ENCODE assay signal across 21 cellular contexts in genomic region chr2:19800796-19801195, GRCh38.
DNase-seq lines count a peak whose midpoint lies in the region; ATAC-seq and TF ChIP-seq lines count a peak whose summit lies in the region.
"Had no signal": no experiment of that assay in that cellular context is flagged by ENCODE, and none has a peak within 500 bp of the region (broad histone marks: within the 10 kb centered on the region; RNA-seq: fewer than 3 reads in every experiment).

No MANE protein-coding gene starts in this region.

- intact Hi-C loops in Calu3 (cut with micrococcal nuclease; ENCODE audit: unreplicated experiment): loop anchor here (5.0 kb wide), 1 partner anchor 263 kb away; no protein-coding TSS in a partner anchor
- intact Hi-C loops in sciatic nerve (cut with DNase I): no loop called here

- H3K9ac ChIP-seq in skeletal muscle satellite cell (ENCODE audit: low read depth, low read length): no peak overlapping the region

- peaks cover 2% of the 10 kb centered on the region for H3K27me3 Mint-ChIP-seq in Calu3 (ENCODE audit: unreplicated experiment)

- CTCF ChIA-PET in Calu3 (lab: Charles Lee): interaction anchor here (0.6 kb wide), 1 partner anchor 12 kb away, joined by 3 read pairs; no protein-coding TSS in a partner anchor

- ATAC-seq in sciatic nerve: no peak
- ATAC-seq: stimulated activated naive CD8-positive, alpha-beta T cell treated with anti-CD3 and anti-CD28 coated beads, Interleukin-15, Interleukin-2, amounts not matched to agents 100 U/mL and 50 U/mL, for 24 hours had no signal

- H3K4me1 ChIP-seq in skeletal muscle satellite cell (ENCODE audit: control insufficient read depth, insufficient read depth, low read length): peaks cover 25% of the 10 kb centered on the region
- H3K4me1 ChIP-seq: thyroid gland had no signal

- no peaks in the 10 kb centered on the region for H3K9me3 ChIP-seq in skeletal muscle satellite cell (replicated peaks; ENCODE audit: low read length)
- H3K9me3 ChIP-seq: body of pancreas, thyroid gland had no signal

- H3K4me3 Mint-ChIP-seq in Calu3 (ENCODE audit: low read depth, unreplicated experiment): no peak overlapping the region
- H3K4me3 Mint-ChIP-seq: activated naive CD8-positive, alpha-beta T cell treated with anti-CD3 and anti-CD28 coated beads for 36 hours; CD4-positive, alpha-beta memory T cell had no signal

- H3K9me3 Mint-ChIP-seq in Calu3 (ENCODE audit: low read depth, unreplicated experiment): no peaks in the 10 kb centered on the region
- H3K9me3 Mint-ChIP-seq: activated naive CD8-positive, alpha-beta T cell treated with anti-CD3 and anti-CD28 coated beads for 36 hours; HFFc6 had no signal

- no peaks in the 10 kb centered on the region for H3K27me3 ChIP-seq in skeletal muscle satellite cell (ENCODE audit: control insufficient read depth, insufficient read depth, low read length)
- H3K27me3 ChIP-seq: body of pancreas, hepatocyte, thyroid gland had no signal

- H3K4me2 ChIP-seq in skeletal muscle satellite cell (ENCODE audit: low read length): peak overlapping the region; percentile 44
- H3K4me2 ChIP-seq: hepatocyte had no signal

- peaks cover 27% of the 10 kb centered on the region for H3K4me1 Mint-ChIP-seq in Calu3 (ENCODE audit: low read depth, unreplicated experiment)
- H3K4me1 Mint-ChIP-seq: activated naive CD8-positive, alpha-beta T cell treated with anti-CD3 and anti-CD28 coated beads for 36 hours; CD4-positive, alpha-beta memory T cell had no signal

- peak overlapping the region; percentile 59 for H3K27ac Mint-ChIP-seq in Calu3 (ENCODE audit: unreplicated experiment)
- H3K27ac Mint-ChIP-seq: activated naive CD8-positive, alpha-beta T cell treated with anti-CD3 and anti-CD28 coated beads for 36 hours; CD4-positive, alpha-beta memory T cell had no signal

- DNase-seq in Calu3 (no peak), RPMI7951 (ENCODE audit: low read depth) (peak; percentile 67), islet precursor cell (peak; percentile 79), germinal center (ENCODE audit: low spot score) (no peak), sciatic nerve (ENCODE audit: low spot score) (no peak), activated T-cell treated with anti-CD3 and anti-CD28 coated beads for 4 hours (no peak)
- DNase-seq: activated CD4-positive, alpha-beta T cell treated with anti-CD3 and anti-CD28 coated beads, Interleukin-2, amount 50 U/mL, for 48 hours; activated CD8-positive, alpha-beta memory T cell treated with anti-CD3 and anti-CD28 coated beads, Interleukin-2, amount 50 U/mL, for 48 hours; activated naive CD8-positive, alpha-beta T cell treated with anti-CD3 and anti-CD28 coated beads for 36 hours; AML-193; CD4-positive, alpha-beta memory T cell; DMS 273 treated with DMSO at 0.1 percent for 48 hours; effector CD4-positive, alpha-beta T cell; NCI-H2081; SIG-M5; stimulated activated naive CD8-positive, alpha-beta T cell treated with anti-CD3 and anti-CD28 coated beads, Interleukin-15, Interleukin-2, amounts not matched to agents 100 U/mL and 50 U/mL, for 24 hours had no signal

- H3K4me3 ChIP-seq in skeletal muscle satellite cell (ENCODE audit: low read length): no peak overlapping the region
- H3K4me3 ChIP-seq: body of pancreas, hepatocyte, thyroid gland had no signal

- H3K36me3 ChIP-seq in skeletal muscle satellite cell (ENCODE audit: insufficient read depth, low read length): no peaks in the 10 kb centered on the region
- H3K36me3 ChIP-seq: thyroid gland had no signal

- H3K36me3 Mint-ChIP-seq in Calu3 (ENCODE audit: insufficient read depth, unreplicated experiment): peaks cover 9% of the 10 kb centered on the region
- H3K36me3 Mint-ChIP-seq: activated naive CD8-positive, alpha-beta T cell treated with anti-CD3 and anti-CD28 coated beads for 36 hours; CD4-positive, alpha-beta memory T cell had no signal

- BruUV-seq in Calu3 (replicated peaks; lab: Mats Ljungman, UMichigan): no TSS peak

- TF ChIP-seq CTCF in Calu3 (IDR thresholded peaks at IDR 0.05; ENCODE audit: unreplicated experiment): no peak

Comparison
In these comparisons a context has a peak if more than half of its experiments do, and no peak if none do; other contexts are left out.
1. DNase-seq: peak in RPMI7951 (single experiment) and islet precursor cell (single experiment); none in Calu3 (single experiment), germinal center (single experiment), sciatic nerve (single experiment) and activated T-cell treated with anti-CD3 and anti-CD28 coated beads for 4 hours (single experiment).